ENCODE assay signal across 8 cellular contexts in the genomic region with DNA sequence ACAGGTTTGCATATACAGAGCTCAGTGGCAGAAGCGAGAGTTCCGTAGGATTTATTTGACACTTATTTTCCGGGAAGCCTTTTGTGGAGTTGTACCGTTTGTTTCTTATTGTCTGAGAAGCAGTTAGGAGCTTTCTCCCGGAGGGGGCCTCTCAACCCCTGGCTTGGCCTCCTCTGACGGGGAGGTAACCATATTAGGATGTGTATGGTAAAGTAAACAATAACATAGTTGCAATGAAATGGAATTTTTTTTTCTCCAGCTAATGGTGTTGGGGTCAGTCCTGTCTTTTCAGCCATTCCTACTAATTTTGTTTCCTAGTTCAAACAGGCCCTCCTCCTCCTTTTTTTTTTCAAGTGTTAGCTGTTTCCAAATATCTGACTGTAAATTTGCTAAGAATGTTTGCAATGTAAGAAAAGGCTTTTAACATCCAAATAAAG.
DNase-seq lines count a peak whose midpoint lies in the region; ATAC-seq, FAIRE-seq and TF ChIP-seq lines count a peak whose summit lies in the region.

No MANE protein-coding gene starts in this region.

- H2BK15ac ChIP-seq in H1 (ENCODE audit: low read length): no peak overlapping the region

- H3K4me1 ChIP-seq in H1 (replicated peaks in 1 of 4; ENCODE audit: control insufficient read depth in 3 of 4, insufficient read depth in 4 of 4, low read length in 3 of 4): peaks cover 2 to 34% (median 30%) of the 10 kb centered on the region in 4 experiments
- H3K4me1 ChIP-seq in aorta (ENCODE audit: control insufficient read depth in 1 of 2, insufficient read depth in 2 of 2, low read length in 2 of 2): peaks cover 0 to 2% of the 10 kb centered on the region in 2 donors

- CTCF ChIA-PET in H1 (lab: Charles Lee; ENCODE audit: partially characterized antibody): interaction anchor here (0.5 to 1.0 kb wide), 3 partner anchors 68 to 394 kb away, joined by 3 read pairs; no protein-coding TSS in a partner anchor
- CTCF ChIA-PET in activated CD4-positive, alpha-beta memory T cell treated with anti-CD3 and anti-CD28 coated beads, Interleukin-2, amount 10 ng/mL, durations not matched to agents 7 days and 5 days (lab: Charles Lee): no interaction called here

- H3K27me3 ChIP-seq in H1 (replicated peaks in 1 of 4; ENCODE audit: control insufficient read depth in 3 of 4, extremely low read depth in 1 of 4, insufficient read depth in 3 of 4, low read length in 3 of 4): no peaks in the 10 kb centered on the region
- H3K27me3 ChIP-seq in aorta (ENCODE audit: control insufficient read depth in 1 of 2, insufficient read depth in 2 of 2, low read length in 1 of 2): no peaks in the 10 kb centered on the region

- POLR2A ChIA-PET in H1 (lab: Charles Lee; ENCODE audit: partially characterized antibody): no interaction called here
- POLR2A ChIA-PET in activated CD4-positive, alpha-beta memory T cell treated with anti-CD3 and anti-CD28 coated beads, Interleukin-2, amount 10 ng/mL, durations not matched to agents 7 days and 5 days (lab: Charles Lee): no interaction called here

- no peak for ATAC-seq in stimulated activated naive CD8-positive, alpha-beta T cell treated with anti-CD3 and anti-CD28 coated beads, Interleukin-15, Interleukin-2, amounts not matched to agents 100 U/mL and 50 U/mL, for 24 hours
- ATAC-seq in aorta (ENCODE audit: low FRiP score) (peak; percentile 75), GM21390 (IDR thresholded peaks at IDR 0.05; ENCODE audit: unreplicated experiment) (no peak)

- no peak for TF ChIP-seq CTCF in H1 (IDR thresholded peaks at IDR 0.05; ENCODE audit: control extremely low read depth in 1 of 3, insufficient read depth in 1 of 3, low read depth in 1 of 3, low read length in 3 of 3)
- no peak for TF ChIP-seq CTCF in mesothelial cell of epicardium (IDR thresholded peaks at IDR 0.05; ENCODE audit: unreplicated experiment)

- H3K4me1 Mint-ChIP-seq in stimulated activated naive CD8-positive, alpha-beta T cell treated with anti-CD3 and anti-CD28 coated beads, Interleukin-15, Interleukin-2, amounts not matched to agents 100 ng/mL and 50 ng/mL, for 24 hours (ENCODE audit: low read depth): peaks cover 89% of the 10 kb centered on the region
- H3K4me1 Mint-ChIP-seq in mesothelial cell of epicardium: peaks cover 74% of the 10 kb centered on the region
- H3K4me1 Mint-ChIP-seq in activated CD4-positive, alpha-beta memory T cell treated with anti-CD3 and anti-CD28 coated beads, Interleukin-2, amount 10 ng/mL, durations not matched to agents 7 days and 5 days: no peaks in the 10 kb centered on the region

- no peak overlapping the region for H3K18ac ChIP-seq in H1 (ENCODE audit: extremely low read depth, low read length)

- peaks cover 2% of the 10 kb centered on the region; the same call in 1 of the 2 replicates for H3K79me1 ChIP-seq in H1 (ENCODE audit: low read depth, low read length)

- no peak overlapping the region for H3K56ac ChIP-seq in H1 (replicated peaks; ENCODE audit: insufficient read length, low read depth, low read length)

- no peak overlapping the region for H4K91ac ChIP-seq in H1 (replicated peaks; ENCODE audit: insufficient read length, low read length)

- no peak overlapping the region for H4K5ac ChIP-seq in H1 (ENCODE audit: insufficient read length, low read depth, low read length)

- H3K4me3 Mint-ChIP-seq in stimulated activated naive CD8-positive, alpha-beta T cell treated with anti-CD3 and anti-CD28 coated beads, Interleukin-15, Interleukin-2, amounts not matched to agents 100 ng/mL and 50 ng/mL, for 24 hours: no peak overlapping the region
- peak overlapping the region; percentile 50 for H3K4me3 Mint-ChIP-seq in mesothelial cell of epicardium
- H3K4me3 Mint-ChIP-seq in activated CD4-positive, alpha-beta memory T cell treated with anti-CD3 and anti-CD28 coated beads, Interleukin-2, amount 10 ng/mL, durations not matched to agents 7 days and 5 days: no peak overlapping the region

- peaks cover 2 to 42% of the 10 kb centered on the region in 2 experiments; a peak in 3 of 4 replicates for H3K79me2 ChIP-seq in H1 (ENCODE audit: control insufficient read depth in 1 of 2, insufficient read depth in 2 of 2, low read length in 2 of 2)

- no peak overlapping the region for H3K14ac ChIP-seq in H1 (ENCODE audit: insufficient read length)

- H3K27ac ChIP-seq in H1 (ENCODE audit: low read depth, low read length) (no peak overlapping the region), aorta (ENCODE audit: low read depth in 1 of 2, low read length in 2 of 2) (peak overlapping the region; percentile 71 to 96)

- peak; percentile 58 for FAIRE-seq in H1 (lab: Jason Lieb, UNC)

- peak overlapping the region; percentile 53 to 66 for H3K4me2 ChIP-seq in H1 (ENCODE audit: insufficient read depth in 1 of 2, low read depth in 2 of 2, low read length in 2 of 2)

- TF ChIP-seq POLR2A in H1 (IDR thresholded peaks at IDR 0.05; ENCODE audit: control extremely low read depth in 1 of 2, low read depth in 2 of 2, low read length in 2 of 2): no peak

- H3K36me3 Mint-ChIP-seq in stimulated activated naive CD8-positive, alpha-beta T cell treated with anti-CD3 and anti-CD28 coated beads, Interleukin-15, Interleukin-2, amounts not matched to agents 100 ng/mL and 50 ng/mL, for 24 hours (ENCODE audit: low read depth): peaks cover 38% of the 10 kb centered on the region
- H3K36me3 Mint-ChIP-seq in mesothelial cell of epicardium: peaks cover 2% of the 10 kb centered on the region
- no peaks in the 10 kb centered on the region for H3K36me3 Mint-ChIP-seq in activated CD4-positive, alpha-beta memory T cell treated with anti-CD3 and anti-CD28 coated beads, Interleukin-2, amount 10 ng/mL, durations not matched to agents 7 days and 5 days (ENCODE audit: low read depth)

- no peak overlapping the region for H2BK5ac ChIP-seq in H1 (ENCODE audit: low read depth, low read length)

- H3K23ac ChIP-seq in H1 (ENCODE audit: insufficient read length): no peak overlapping the region

- H3K23me2 ChIP-seq in H1 (ENCODE audit: low read depth, low read length): no peaks in the 10 kb centered on the region

- H3K9me3 ChIP-seq in H1 (ENCODE audit: insufficient read depth in 2 of 2, low read depth in 1 of 2, low read length in 1 of 2): no peaks in the 10 kb centered on the region
- H3K9me3 ChIP-seq in aorta (ENCODE audit: control insufficient read depth, low read length): no peaks in the 10 kb centered on the region

- H2AK5ac ChIP-seq in H1 (ENCODE audit: low read depth, low read length): no peak overlapping the region

- H3K36me3 ChIP-seq in H1 (ENCODE audit: control insufficient read depth in 2 of 4, insufficient read depth in 4 of 4, low read length in 3 of 4): no peaks in the 10 kb centered on the region
- H3K36me3 ChIP-seq in aorta (ENCODE audit: control insufficient read depth in 1 of 2, insufficient read depth in 2 of 2, low read length in 1 of 2): no peaks in the 10 kb centered on the region

- TF ChIP-seq RAD21 in H1 (IDR thresholded peaks at IDR 0.05 in 1 of 2, conservative IDR thresholded peaks at IDR 0.05 in 1 of 2; ENCODE audit: low read depth in 2 of 2, low read length in 2 of 2): no peak

- H2AFZ ChIP-seq in H1 (ENCODE audit: low read length): no peak overlapping the region

- no peaks in the 10 kb centered on the region for H3K9me3 Mint-ChIP-seq in stimulated activated naive CD8-positive, alpha-beta T cell treated with anti-CD3 and anti-CD28 coated beads, Interleukin-15, Interleukin-2, amounts not matched to agents 100 ng/mL and 50 ng/mL, for 24 hours
- no peaks in the 10 kb centered on the region for H3K9me3 Mint-ChIP-seq in mesothelial cell of epicardium
- H3K9me3 Mint-ChIP-seq in activated CD4-positive, alpha-beta memory T cell treated with anti-CD3 and anti-CD28 coated beads, Interleukin-2, amount 10 ng/mL, durations not matched to agents 7 days and 5 days: no peaks in the 10 kb centered on the region

- no peak overlapping the region for H2BK12ac ChIP-seq in H1 (ENCODE audit: low read depth, low read length)

- no peak overlapping the region for H2BK120ac ChIP-seq in H1 (replicated peaks; ENCODE audit: low read depth, low read length)

- H3K4me3 ChIP-seq in H1 (ENCODE audit: extremely low read depth in 1 of 4, insufficient read depth in 2 of 4, low read depth in 3 of 4, low read length in 4 of 4) (peak overlapping the region in 1 of 4 experiments; percentile 30; a peak in 2 of 8 replicates), aorta (ENCODE audit: low read length in 2 of 2) (peak overlapping the region; percentile 96 to 99)

- DNase-seq in stimulated activated naive CD8-positive, alpha-beta T cell treated with anti-CD3 and anti-CD28 coated beads, Interleukin-15, Interleukin-2, amounts not matched to agents 100 U/mL and 50 U/mL, for 24 hours: no peak
- DNase-seq in H1 (ENCODE audit: low read depth in 1 of 2, low spot score in 2 of 2): no peak
- no peak for DNase-seq in mesothelial cell of epicardium (ENCODE audit: low spot score in 2 of 2, unreplicated experiment in 2 of 2)
- peak in 1 of 2 donors; percentile 65 for DNase-seq in aorta
- DNase-seq in activated CD4-positive, alpha-beta memory T cell treated with anti-CD3 and anti-CD28 coated beads, Interleukin-2, amount 10 ng/mL, durations not matched to agents 7 days and 5 days: no peak
- DNase-seq in NCI-H82 (lab: John Stamatoyannopoulos, UW): no peak

- H3K27me3 Mint-ChIP-seq in stimulated activated naive CD8-positive, alpha-beta T cell treated with anti-CD3 and anti-CD28 coated beads, Interleukin-15, Interleukin-2, amounts not matched to agents 100 ng/mL and 50 ng/mL, for 24 hours: no peaks in the 10 kb centered on the region
- H3K27me3 Mint-ChIP-seq in mesothelial cell of epicardium (ENCODE audit: low read depth): no peaks in the 10 kb centered on the region
- no peaks in the 10 kb centered on the region for H3K27me3 Mint-ChIP-seq in activated CD4-positive, alpha-beta memory T cell treated with anti-CD3 and anti-CD28 coated beads, Interleukin-2, amount 10 ng/mL, durations not matched to agents 7 days and 5 days

- no peak overlapping the region for H3K4ac ChIP-seq in H1 (replicated peaks; ENCODE audit: insufficient read length, low read depth, low read length)

- no peak overlapping the region for H2BK20ac ChIP-seq in H1 (ENCODE audit: low read length)

- 14% methylated on average over 6 of the region's 6 CpGs; no CpG with 5 or more reads in 1 of the 2 experiments for WGBS in H1 (ENCODE audit: extremely low coverage in 1 of 2, insufficient coverage in 1 of 2, insufficient read length in 1 of 2, insufficient replicate concordance in 2 of 2, low coverage in 1 of 2, low lambda C conversion rate in 2 of 2, missing lambda C conversion rate in 1 of 2), 2 experiments
- WGBS in aorta, 2 donors: 1 to 5% methylated on average over 6 of the region's 6 CpGs

- no peaks in the 10 kb centered on the region for H4K20me1 ChIP-seq in H1 (replicated peaks in 1 of 2; ENCODE audit: control insufficient read depth in 1 of 2, insufficient read depth in 2 of 2, low read length in 2 of 2)

- TF ChIP-seq EP300 in H1 (IDR thresholded peaks at IDR 0.05; ENCODE audit: borderline replicate concordance in 1 of 2, low read depth in 2 of 2, low read length in 2 of 2): no peak

- peak overlapping the region; percentile 8 for H3K27ac Mint-ChIP-seq in stimulated activated naive CD8-positive, alpha-beta T cell treated with anti-CD3 and anti-CD28 coated beads, Interleukin-15, Interleukin-2, amounts not matched to agents 100 ng/mL and 50 ng/mL, for 24 hours
- peak overlapping the region; percentile 79 for H3K27ac Mint-ChIP-seq in mesothelial cell of epicardium
- no peak overlapping the region for H3K27ac Mint-ChIP-seq in activated CD4-positive, alpha-beta memory T cell treated with anti-CD3 and anti-CD28 coated beads, Interleukin-2, amount 10 ng/mL, durations not matched to agents 7 days and 5 days

- H3K9ac ChIP-seq in H1 (replicated peaks in 1 of 4; ENCODE audit: extremely low read depth in 1 of 4, low read depth in 3 of 4, low read length in 3 of 4): no peak overlapping the region

- intact Hi-C loops in aorta (cut with DNase I): loop anchor here (2.0 to 10.0 kb wide), 3 partner anchors 60 to 338 kb away; a partner anchor contains a TSS

- H4K8ac ChIP-seq in H1 (ENCODE audit: extremely low read depth, insufficient read depth, low read length): no peak overlapping the region
